In the genomic region with DNA sequence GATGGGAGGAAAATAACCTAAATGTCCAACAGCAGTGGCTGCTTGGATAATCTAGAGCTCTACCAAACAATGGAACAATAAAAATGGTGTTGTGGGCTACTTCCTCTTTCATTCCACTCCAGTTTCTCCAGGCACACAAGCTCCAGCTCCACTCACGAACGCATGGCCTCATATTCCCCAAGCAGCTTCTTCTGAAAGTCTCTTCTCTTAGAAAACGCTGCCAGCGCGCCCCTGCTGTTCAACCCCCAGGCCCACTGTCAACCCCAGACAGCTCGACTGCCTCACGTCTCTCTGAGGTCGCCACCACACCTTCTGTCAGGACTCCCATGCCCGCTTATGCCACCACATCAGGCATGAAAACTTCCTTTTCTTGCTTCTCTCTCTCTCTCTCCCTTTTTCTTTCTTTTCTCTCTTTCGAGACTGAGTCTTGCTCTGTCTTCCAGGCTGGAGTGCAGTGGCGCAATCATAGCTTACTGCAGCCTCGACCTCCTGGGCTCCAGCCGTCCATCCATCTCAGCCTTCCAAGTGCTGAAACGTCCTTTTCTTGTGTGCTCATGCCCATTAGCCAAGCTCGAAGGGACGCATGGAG, we compare ENCODE assay signal across 11 cellular contexts. TPM values are rescaled to one million over a fixed set of nuclear protein-coding genes. Genes with fewer than 3 reads are reported as not detected.
DNase-seq lines count a peak whose midpoint lies in the region; ATAC-seq and TF ChIP-seq lines count a peak whose summit lies in the region.
"Had no signal": no experiment of that assay in that cellular context is flagged by ENCODE, and none has a peak within 500 bp of the region (broad histone marks: within the 10 kb centered on the region; RNA-seq: fewer than 3 reads in every experiment).

No MANE protein-coding gene starts in this region.

- no peak overlapping the region for H3T11ph ChIP-seq in H9 (ENCODE audit: low read length)

- H3K23ac ChIP-seq in H9 (ENCODE audit: insufficient read length, low read depth, low read length): no peak overlapping the region

- H3K4me3 Mint-ChIP-seq in H9: peak overlapping the region; percentile 81 to 95

- no peak; the same call in 2 of the 3 replicates for TF ChIP-seq CTCF in H9 (conservative IDR thresholded peaks at IDR 0.05)

- H3K27me3 Mint-ChIP-seq in H9 (ENCODE audit: low read depth): peaks cover 36% of the 10 kb centered on the region

- no peak overlapping the region for H2BK5ac ChIP-seq in H9 (ENCODE audit: insufficient read length, low read length)

- no peak for ATAC-seq in GM21528 (IDR thresholded peaks at IDR 0.05; ENCODE audit: low FRiP score, unreplicated experiment)
- ATAC-seq: gastroesophageal sphincter had no signal

- peak; percentile 41 for DNase-seq in CD1c-positive myeloid dendritic cell (ENCODE audit: extremely low spot score)
- DNase-seq in H9: peak; percentile 68
- peak; percentile 81 for DNase-seq in UCSD-AML1 (lab: John Stamatoyannopoulos, UW; ENCODE audit: unreplicated experiment)
- DNase-seq in globus pallidus (ENCODE audit: low spot score): no peak
- DNase-seq in MG63: no peak
- no peak for DNase-seq in NCI-H345 treated with DMSO at 0.1 percent for 48 hours (lab: John Stamatoyannopoulos, UW; ENCODE audit: unreplicated experiment)
- DNase-seq: NCI-H2029 had no signal

- H4K5ac ChIP-seq in H9 (ENCODE audit: insufficient read length, low read depth, low read length): no peak overlapping the region

- H3K23me2 ChIP-seq in H9 (ENCODE audit: insufficient read length, low read depth, low read length, poor library complexity, severe bottlenecking): peaks cover 12% of the 10 kb centered on the region

- H3K4me1 Mint-ChIP-seq in H9: peaks cover 25 to 35% of the 10 kb centered on the region in 2 experiments

- H3K14ac ChIP-seq in H9 (ENCODE audit: insufficient read depth, low read length): no peak overlapping the region

- H4K91ac ChIP-seq in H9 (ENCODE audit: insufficient read length, low read depth, low read length): no peak overlapping the region

- no peaks in the 10 kb centered on the region; a peak in 4 of 5 replicates for H3K9me3 Mint-ChIP-seq in H9

- H3K9me3 ChIP-seq in H9 (ENCODE audit: control insufficient read depth, low read depth, low read length): no peaks in the 10 kb centered on the region
- no peaks in the 10 kb centered on the region for H3K9me3 ChIP-seq in iPS-18c (ENCODE audit: control insufficient read depth, insufficient read depth, low read length)
- H3K9me3 ChIP-seq in MG63: no peaks in the 10 kb centered on the region
- H3K9me3 ChIP-seq: gastroesophageal sphincter had no signal

- no peaks in the 10 kb centered on the region for H4K20me1 ChIP-seq in H9 (ENCODE audit: control insufficient read depth, insufficient read depth, insufficient read length)

- no peak overlapping the region for H3K4ac ChIP-seq in H9 (ENCODE audit: low read depth, low read length)

- peak overlapping the region; percentile 70 for H3K4me2 ChIP-seq in H9 (ENCODE audit: insufficient read depth, insufficient read length, low read length)

- peaks cover 3% of the 10 kb centered on the region; the same call in 1 of the 2 replicates for H3K4me1 ChIP-seq in H9 (ENCODE audit: insufficient read depth, low read length)

- H3K27ac ChIP-seq in H9 (ENCODE audit: insufficient read length, low read depth, low read length): no peak overlapping the region
- H3K27ac ChIP-seq: gastroesophageal sphincter had no signal

- no peaks in the 10 kb centered on the region for H3K79me2 ChIP-seq in H9 (ENCODE audit: insufficient read depth, low read length)

- H4K8ac ChIP-seq in H9 (replicated peaks; ENCODE audit: insufficient read length, low read depth, low read length): no peak overlapping the region

- no peaks in the 10 kb centered on the region for H3K79me1 ChIP-seq in H9 (ENCODE audit: insufficient read depth, low read depth, low read length, poor library complexity, severe bottlenecking)

- H2AK5ac ChIP-seq in H9 (ENCODE audit: insufficient read length, low read length): no peak overlapping the region

- H2AFZ ChIP-seq in H9 (ENCODE audit: low read length): peak overlapping the region; percentile 71

- H3K36me3 ChIP-seq in MG63: no peaks in the 10 kb centered on the region
- H3K36me3 ChIP-seq: gastroesophageal sphincter had no signal

- H3K9ac ChIP-seq in H9 (ENCODE audit: extremely low read depth, insufficient read length, low read length): no peak overlapping the region

- H3K36me3 Mint-ChIP-seq in H9 (ENCODE audit: insufficient read depth in 1 of 3, low read depth in 3 of 3): no peaks in the 10 kb centered on the region; a peak in 1 of 7 replicates

- WGBS in H9 (ENCODE audit: extremely low coverage, insufficient read length, low lambda C conversion rate): no CpG with 5 or more reads among the region's 16 CpGs

- H2BK120ac ChIP-seq in H9 (ENCODE audit: low read depth, low read length, poor library complexity, severe bottlenecking): no peak overlapping the region

- H3K27me3 ChIP-seq in H9 (ENCODE audit: insufficient read depth, low read length) (no peaks in the 10 kb centered on the region), MG63 (0 out of 2 replicates have a peak, but pooled peaks cover 3% of the 10 kb centered on the region)

- H3K27ac Mint-ChIP-seq in H9: peak overlapping the region in 2 of 3 experiments; percentile 74 to 97; a peak in 4 of 7 replicates
- H3K27ac Mint-ChIP-seq: progenitor cell of endocrine pancreas had no signal

- peak overlapping the region; percentile 40 for H3K18ac ChIP-seq in H9 (ENCODE audit: insufficient read length, low read depth, low read length)

- H2BK15ac ChIP-seq in H9 (ENCODE audit: low read depth, low read length): no peak overlapping the region

- H2BK20ac ChIP-seq in H9 (ENCODE audit: low read depth, low read length, poor library complexity, severe bottlenecking): no peak overlapping the region

- H3K4me3 ChIP-seq in iPS-18c (ENCODE audit: insufficient read depth, low read depth, low read length): peak overlapping the region; percentile 53
- H3K4me3 ChIP-seq in MG63: no peak overlapping the region
- H3K4me3 ChIP-seq: gastroesophageal sphincter had no signal

- no peak overlapping the region for H2BK12ac ChIP-seq in H9 (ENCODE audit: insufficient read length, low read depth, low read length)

- no peak overlapping the region for H3K56ac ChIP-seq in H9 (ENCODE audit: insufficient read length, low read depth, low read length)

RNA-seq across cellular contexts. Expression of a gene that starts 16.2 kb away (rescaled TPM):
- not detected in 2 replicates for total RNA-seq in H9 (2021)
- total RNA-seq in MG63 (2014; rRNA removed; shearing (Covaris generic); ENCODE audit: low replicate concordance): not detected in 2 replicates
- total RNA-seq: progenitor cell of endocrine pancreas had no signal

RNA-seq across cellular contexts. Expression of a gene that starts 32.6 kb away (rescaled TPM):
- total RNA-seq in H9 (2021): not detected in 2 replicates
- total RNA-seq in MG63 (2014; rRNA removed; shearing (Covaris generic); ENCODE audit: low replicate concordance): not detected in 2 replicates
- total RNA-seq: progenitor cell of endocrine pancreas had no signal

RNA-seq across cellular contexts. Expression of a gene that starts 41.4 kb away (rescaled TPM):
- total RNA-seq in H9 (2021): not detected in 2 replicates
- total RNA-seq in MG63 (2014; rRNA removed; shearing (Covaris generic); ENCODE audit: low replicate concordance): 15.6 and 22.6 TPM in 2 replicates
- total RNA-seq: progenitor cell of endocrine pancreas had no signal

RNA-seq across cellular contexts. Expression of a gene that starts 59.5 kb away (rescaled TPM):
- 33.5 and 34.2 TPM in 2 replicates for total RNA-seq in H9 (2021)
- total RNA-seq in MG63 (2014; rRNA removed; shearing (Covaris generic); ENCODE audit: low replicate concordance): 31.9 and 43.0 TPM in 2 replicates

Comparison
In these comparisons a context has a peak if more than half of its experiments do, and no peak if none do; other contexts are left out.
1. DNase-seq: peak in CD1c-positive myeloid dendritic cell (single experiment), H9 (single experiment) and UCSD-AML1 (single experiment); none in globus pallidus (single experiment), MG63 (single experiment) and NCI-H345 treated with DMSO at 0.1 percent for 48 hours (single experiment).
2. RNA of a gene that starts 41.4 kb away (total RNA-seq): 15.6 to 22.6 TPM in MG63; not detected in H9; every median in the first group is over 10 times any median in the second.